Comparison of ENCODE assay signal across 17 cellular contexts in the genomic region with DNA sequence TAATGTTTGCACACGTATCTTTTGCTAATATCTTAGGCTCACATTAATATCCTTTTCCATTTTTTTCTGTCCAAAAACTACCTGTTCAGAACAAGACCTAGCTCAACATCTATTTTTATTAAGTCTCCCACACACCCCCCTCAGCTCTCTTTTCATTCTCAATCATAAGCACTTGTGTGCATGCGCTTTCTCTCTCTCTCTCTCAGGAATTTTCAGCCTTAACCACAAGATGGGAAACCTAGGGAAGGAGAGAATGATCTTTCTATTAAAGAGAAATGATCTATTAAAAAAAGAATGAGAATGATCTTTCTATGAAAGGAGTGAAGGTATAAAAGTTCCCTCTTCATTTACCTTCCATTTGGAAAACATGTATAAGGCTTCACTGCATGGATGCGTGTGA.
"Had no signal": no experiment of that assay in that cellular context is flagged by ENCODE, and none has a peak within 500 bp of the region (broad histone marks: within the 10 kb centered on the region; RNA-seq: fewer than 3 reads in every experiment).

No MANE protein-coding gene starts in this region.

- H3K4me3 Mint-ChIP-seq: activated naive CD8-positive, alpha-beta T cell treated with anti-CD3 and anti-CD28 coated beads, Interleukin-2, amount 10 ng/mL, durations not matched to agents 7 days and 5 days; activated T-helper 1 cell treated with anti-CD3 and anti-CD28 coated beads, Interleukin-12 subunit alpha, Interleukin-12 subunit beta, Interleukin-2, Interleukin-4 antibody, amounts not matched to agents 30 ng/mL and 10 ng/mL and 1 ng/mL, durations not matched to agents 14 hours and 24 hours and 36 hours; natural killer cell; T-helper 1 cell treated with Interleukin-12 subunit alpha and Interleukin-12 subunit beta and Interleukin-4 antibody, amounts not matched to agents 30 μg/mL and 1 μg/mL, for 36 hours had no signal

- H3K27ac Mint-ChIP-seq: activated naive CD8-positive, alpha-beta T cell treated with anti-CD3 and anti-CD28 coated beads, Interleukin-2, amount 10 ng/mL, durations not matched to agents 7 days and 5 days; activated T-helper 1 cell treated with anti-CD3 and anti-CD28 coated beads, Interleukin-12 subunit alpha, Interleukin-12 subunit beta, Interleukin-2, Interleukin-4 antibody, amounts not matched to agents 30 ng/mL and 10 ng/mL and 1 ng/mL, durations not matched to agents 14 hours and 24 hours and 36 hours; natural killer cell; T-helper 1 cell treated with Interleukin-12 subunit alpha and Interleukin-12 subunit beta and Interleukin-4 antibody, amounts not matched to agents 30 μg/mL and 1 μg/mL, for 36 hours had no signal

- H3K27me3 ChIP-seq: gastrocnemius medialis, heart left ventricle, thyroid gland had no signal

- H3K27me3 Mint-ChIP-seq: activated naive CD8-positive, alpha-beta T cell treated with anti-CD3 and anti-CD28 coated beads, Interleukin-2, amount 10 ng/mL, durations not matched to agents 7 days and 5 days had no signal

- H3K4me3 ChIP-seq: gastrocnemius medialis, heart left ventricle, thyroid gland had no signal

- DNase-seq: activated CD4-positive, alpha-beta T cell treated with anti-CD3 and anti-CD28 coated beads for 1 hour; activated naive CD8-positive, alpha-beta T cell treated with anti-CD3 and anti-CD28 coated beads, Interleukin-2, amount 10 ng/mL, durations not matched to agents 7 days and 5 days; cerebellar nuclear complex; effector CD4-positive, alpha-beta T cell; gastrocnemius medialis; heart left ventricle; mesendoderm; natural killer cell; posterior cingulate gyrus; stimulated activated CD4-positive, alpha-beta T cell treated with anti-CD3 and anti-CD28 coated beads, Interleukin-12 subunit alpha, Interleukin-12 subunit beta, amount 100 ng/mL, for 4 hours; stimulated activated CD4-positive, alpha-beta T cell treated with anti-CD3 and anti-CD28 coated beads, Interleukin-2, amount 100 ng/mL, for 24 hours; stimulated activated naive CD4-positive, alpha-beta T cell treated with Interleukin-2 at 50 U/mL for 16 hours; thyroid gland; WERI-Rb-1 had no signal

- H3K9me3 Mint-ChIP-seq: activated naive CD8-positive, alpha-beta T cell treated with anti-CD3 and anti-CD28 coated beads, Interleukin-2, amount 10 ng/mL, durations not matched to agents 7 days and 5 days; activated T-helper 1 cell treated with anti-CD3 and anti-CD28 coated beads, Interleukin-12 subunit alpha, Interleukin-12 subunit beta, Interleukin-2, Interleukin-4 antibody, amounts not matched to agents 30 ng/mL and 10 ng/mL and 1 ng/mL, durations not matched to agents 14 hours and 24 hours and 36 hours; natural killer cell; T-helper 1 cell treated with Interleukin-12 subunit alpha and Interleukin-12 subunit beta and Interleukin-4 antibody, amounts not matched to agents 30 μg/mL and 1 μg/mL, for 36 hours had no signal

- H3K36me3 ChIP-seq: gastrocnemius medialis, heart left ventricle, thyroid gland, WERI-Rb-1 had no signal

- H3K27ac ChIP-seq: gastrocnemius medialis, thyroid gland, WERI-Rb-1 had no signal

- H3K36me3 Mint-ChIP-seq: natural killer cell had no signal

- ATAC-seq: esophagus mucosa, gastrocnemius medialis, heart left ventricle, natural killer cell had no signal

- H3K9me3 ChIP-seq: gastrocnemius medialis, heart left ventricle, thyroid gland had no signal
